Comparison of ENCODE assay signal across 28 cellular contexts in genomic region chr11:34750692-34751405, GRCh38.
DNase-seq lines count a peak whose midpoint lies in the region; ATAC-seq, FAIRE-seq and TF ChIP-seq lines count a peak whose summit lies in the region.
"Had no signal": no experiment of that assay in that cellular context is flagged by ENCODE, and none has a peak within 500 bp of the region (broad histone marks: within the 10 kb centered on the region; RNA-seq: fewer than 3 reads in every experiment).

No MANE protein-coding gene starts in this region.

- peak overlapping the region; percentile 68 for H3K9ac ChIP-seq in adipocyte (ENCODE audit: low read length)
- H3K9ac ChIP-seq: BLaER1 treated with 17β-estradiol and CSF1 and Interleukin-3, amounts not matched to agents 10 nM and 100 nM had no signal

- ATAC-seq in A549 (no peak), mucosa of descending colon (no peak), HG03280 (IDR thresholded peaks at IDR 0.05; ENCODE audit: unreplicated experiment) (no peak), WTC11 (no peak)
- ATAC-seq: activated CD4-positive, CD25-positive, alpha-beta regulatory T cell treated with anti-CD3 and anti-CD28 coated beads, Interleukin-2, amount 50 U/mL, for 24 hours; activated CD8-positive, alpha-beta T cell treated with anti-CD3 and anti-CD28 coated beads for 36 hours; stimulated activated naive B cell treated with anti-CD40 and anti-IgM and Interleukin-4, amounts not matched to agents 10 μg/mL and 1 μg/mL and 100 μg/mL, for 72 hours had no signal

- CTCF ChIA-PET in A549 (lab: Yijun Ruan, JAX): interaction anchor here (0.6 to 1.6 kb wide), 2 partner anchors 39 to 132 kb away, joined by 3 read pairs; no protein-coding TSS in a partner anchor
- CTCF ChIA-PET in WTC11 (lab: Charles Lee): no interaction called here

- H3K27ac ChIP-seq in A549 (peak overlapping the region; percentile 27 to 46; a peak in 4 of 6 replicates), skin epidermis (peak overlapping the region in 11 of 21 experiments; percentile 1 to 73 (median 42))
- H3K27ac ChIP-seq: ascending aorta; BLaER1 treated with 17β-estradiol and CSF1 and Interleukin-3, amounts not matched to agents 10 nM and 100 nM had no signal

- no peak for FAIRE-seq in A549 (lab: Jason Lieb, UNC)
- FAIRE-seq: islet of Langerhans had no signal

- H3K4me3 ChIP-seq in A549 (no peak overlapping the region), adipocyte (ENCODE audit: low read length) (peak overlapping the region; percentile 46), fibroblast of villous mesenchyme (ENCODE audit: low read depth, low read length) (no peak overlapping the region), skin epidermis (no peak overlapping the region), mucosa of descending colon (no peak overlapping the region)
- H3K4me3 ChIP-seq: ascending aorta; BLaER1 treated with 17β-estradiol and CSF1 and Interleukin-3, amounts not matched to agents 10 nM and 100 nM; lung; MG63; sigmoid colon had no signal

- no peaks in the 10 kb centered on the region for H3K36me3 ChIP-seq in adipocyte (ENCODE audit: control insufficient read depth, insufficient read depth, low read length, severe bottlenecking)
- H3K36me3 ChIP-seq in mucosa of descending colon (ENCODE audit: low read depth): no peaks in the 10 kb centered on the region
- H3K36me3 ChIP-seq: ascending aorta; BLaER1 treated with 17β-estradiol and CSF1 and Interleukin-3, amounts not matched to agents 10 nM and 100 nM; MG63; sigmoid colon had no signal

- TF ChIP-seq CTCF in A549 (IDR thresholded peaks at IDR 0.05) (no peak), fibroblast of villous mesenchyme (IDR thresholded peaks at IDR 0.05; ENCODE audit: insufficient read depth, low read depth, low read length) (no peak), mucosa of descending colon (IDR thresholded peaks at IDR 0.05) (no peak), WTC11 (IDR thresholded peaks at IDR 0.05) (no peak)

- 84% methylated on average over 1 of the region's 1 CpG for WGBS in A549 (ENCODE audit: missing lambda C conversion rate)

- H3K9me3 Mint-ChIP-seq in WTC11: no peaks in the 10 kb centered on the region
- H3K9me3 Mint-ChIP-seq in activated T-helper 2 cell treated with anti-CD3 and anti-CD28 coated beads, Interferon-gamma antibody, Interleukin-2, Interleukin-4, amounts not matched to agents 10 μg/mL and 5 μg/mL and 100 μg/mL, durations not matched to agents 14 hours and 24 hours and 36 hours: no peaks in the 10 kb centered on the region
- H3K9me3 Mint-ChIP-seq: activated CD8-positive, alpha-beta T cell treated with anti-CD3 and anti-CD28 coated beads for 36 hours; activated naive CD4-positive, alpha-beta T cell treated with anti-CD3 and anti-CD28 coated beads for 36 hours; activated T-cell treated with anti-CD3 and anti-CD28 coated beads, Interleukin-2, amount 50 U/mL, for 24 hours; IgD-negative memory B cell; naive B cell; stimulated activated naive B cell treated with anti-CD40 and anti-IgM and Interleukin-4, amounts not matched to agents 10 μg/mL and 1 μg/mL and 100 μg/mL, for 72 hours; type B pancreatic cell had no signal

- no peak for TF ChIP-seq POLR2A in A549 (IDR thresholded peaks at IDR 0.05; ENCODE audit: low read length)

- H3K4me1 ChIP-seq in A549: no peaks in the 10 kb centered on the region; the same call in 2 of the 3 replicates
- H3K4me1 ChIP-seq in adipocyte (ENCODE audit: control insufficient read depth, insufficient read depth, low read length): peaks cover 46% of the 10 kb centered on the region
- peaks cover 11% of the 10 kb centered on the region for H3K4me1 ChIP-seq in mucosa of descending colon (ENCODE audit: low read depth)
- H3K4me1 ChIP-seq: ascending aorta; BLaER1 treated with 17β-estradiol and CSF1 and Interleukin-3, amounts not matched to agents 10 nM and 100 nM; sigmoid colon had no signal

- no peak for TF ChIP-seq RAD21 in A549 (conservative IDR thresholded peaks at IDR 0.05 in 1 of 2, IDR thresholded peaks at IDR 0.05 in 1 of 2)

- H3K36me3 Mint-ChIP-seq in WTC11: peaks cover 12% of the 10 kb centered on the region
- H3K36me3 Mint-ChIP-seq in activated T-helper 2 cell treated with anti-CD3 and anti-CD28 coated beads, Interferon-gamma antibody, Interleukin-2, Interleukin-4, amounts not matched to agents 10 μg/mL and 5 μg/mL and 100 μg/mL, durations not matched to agents 14 hours and 24 hours and 36 hours (ENCODE audit: low read depth): no peaks in the 10 kb centered on the region
- H3K36me3 Mint-ChIP-seq: naive B cell; stimulated activated naive B cell treated with anti-CD40 and anti-IgM and Interleukin-4, amounts not matched to agents 10 μg/mL and 1 μg/mL and 100 μg/mL, for 72 hours had no signal

- no peak overlapping the region for H3K27ac Mint-ChIP-seq in WTC11
- H3K27ac Mint-ChIP-seq in activated T-helper 2 cell treated with anti-CD3 and anti-CD28 coated beads, Interferon-gamma antibody, Interleukin-2, Interleukin-4, amounts not matched to agents 10 μg/mL and 5 μg/mL and 100 μg/mL, durations not matched to agents 14 hours and 24 hours and 36 hours: no peak overlapping the region
- H3K27ac Mint-ChIP-seq: activated CD8-positive, alpha-beta T cell treated with anti-CD3 and anti-CD28 coated beads for 36 hours; activated naive CD4-positive, alpha-beta T cell treated with anti-CD3 and anti-CD28 coated beads for 36 hours; activated T-cell treated with anti-CD3 and anti-CD28 coated beads, Interleukin-2, amount 50 U/mL, for 24 hours; naive B cell; stimulated activated naive B cell treated with anti-CD40 and anti-IgM and Interleukin-4, amounts not matched to agents 10 μg/mL and 1 μg/mL and 100 μg/mL, for 72 hours; type B pancreatic cell had no signal

- POLR2A ChIA-PET in A549 (lab: Yijun Ruan, JAX): no interaction called here
- POLR2A ChIA-PET in WTC11 (lab: Charles Lee): no interaction called here

- H3K27me3 Mint-ChIP-seq in WTC11 (ENCODE audit: low read depth): no peaks in the 10 kb centered on the region; the same call in 1 of the 2 replicates
- peaks cover 12% of the 10 kb centered on the region for H3K27me3 Mint-ChIP-seq in activated T-helper 2 cell treated with anti-CD3 and anti-CD28 coated beads, Interferon-gamma antibody, Interleukin-2, Interleukin-4, amounts not matched to agents 10 μg/mL and 5 μg/mL and 100 μg/mL, durations not matched to agents 14 hours and 24 hours and 36 hours (ENCODE audit: low read depth)
- H3K27me3 Mint-ChIP-seq: type B pancreatic cell had no signal

- no peaks in the 10 kb centered on the region for H3K27me3 ChIP-seq in adipocyte (replicated peaks; ENCODE audit: control insufficient read depth, insufficient read depth, low read length)
- H3K27me3 ChIP-seq: ascending aorta; BLaER1 treated with 17β-estradiol and CSF1 and Interleukin-3, amounts not matched to agents 10 nM and 100 nM; MG63; sigmoid colon had no signal

- no peaks in the 10 kb centered on the region for H3K9me3 ChIP-seq in A549
- H3K9me3 ChIP-seq in adipocyte (ENCODE audit: control insufficient read depth, low read length): no peaks in the 10 kb centered on the region
- H3K9me3 ChIP-seq in mucosa of descending colon: no peaks in the 10 kb centered on the region
- H3K9me3 ChIP-seq: ascending aorta; BLaER1 treated with 17β-estradiol and CSF1 and Interleukin-3, amounts not matched to agents 10 nM and 100 nM; MG63 had no signal

- no peak overlapping the region for H3K4me3 Mint-ChIP-seq in WTC11
- no peak overlapping the region for H3K4me3 Mint-ChIP-seq in activated T-helper 2 cell treated with anti-CD3 and anti-CD28 coated beads, Interferon-gamma antibody, Interleukin-2, Interleukin-4, amounts not matched to agents 10 μg/mL and 5 μg/mL and 100 μg/mL, durations not matched to agents 14 hours and 24 hours and 36 hours (ENCODE audit: low read depth)
- H3K4me3 Mint-ChIP-seq: activated CD8-positive, alpha-beta T cell treated with anti-CD3 and anti-CD28 coated beads for 36 hours; activated naive CD4-positive, alpha-beta T cell treated with anti-CD3 and anti-CD28 coated beads for 36 hours; activated T-cell treated with anti-CD3 and anti-CD28 coated beads, Interleukin-2, amount 50 U/mL, for 24 hours; IgD-negative memory B cell; naive B cell; stimulated activated naive B cell treated with anti-CD40 and anti-IgM and Interleukin-4, amounts not matched to agents 10 μg/mL and 1 μg/mL and 100 μg/mL, for 72 hours; type B pancreatic cell had no signal

- H3K4me2 ChIP-seq in A549: peak overlapping the region; percentile 8; the same call in 1 of the 3 replicates
- H3K4me2 ChIP-seq: BLaER1 treated with 17β-estradiol and CSF1 and Interleukin-3, amounts not matched to agents 10 nM and 100 nM had no signal

- no peaks in the 10 kb centered on the region for H3K4me1 Mint-ChIP-seq in WTC11
- no peaks in the 10 kb centered on the region for H3K4me1 Mint-ChIP-seq in activated T-helper 2 cell treated with anti-CD3 and anti-CD28 coated beads, Interferon-gamma antibody, Interleukin-2, Interleukin-4, amounts not matched to agents 10 μg/mL and 5 μg/mL and 100 μg/mL, durations not matched to agents 14 hours and 24 hours and 36 hours (ENCODE audit: low read depth)
- H3K4me1 Mint-ChIP-seq: IgD-negative memory B cell; naive B cell; stimulated activated naive B cell treated with anti-CD40 and anti-IgM and Interleukin-4, amounts not matched to agents 10 μg/mL and 1 μg/mL and 100 μg/mL, for 72 hours had no signal

- TF ChIP-seq EP300 in A549 (IDR thresholded peaks at IDR 0.05): no peak

- DNase-seq in A549 (ENCODE audit: low read depth in 1 of 2, low spot score in 1 of 2) (no peak), adipocyte (ENCODE audit: low read depth) (peak; percentile 38), fibroblast of villous mesenchyme (ENCODE audit: low read depth) (peak; percentile 25), mucosa of descending colon (no peak), WTC11 (ENCODE audit: low spot score) (no peak)
- DNase-seq in activated T-helper 2 cell treated with anti-CD3 and anti-CD28 coated beads, Interferon-gamma antibody, Interleukin-2, Interleukin-4, amounts not matched to agents 10 μg/mL and 5 μg/mL and 100 μg/mL, durations not matched to agents 14 hours and 24 hours and 36 hours (ENCODE audit: low spot score): no peak
- DNase-seq: ACHN; activated CD8-positive, alpha-beta T cell treated with anti-CD3 and anti-CD28 coated beads for 36 hours; activated naive CD4-positive, alpha-beta T cell treated with anti-CD3 and anti-CD28 coated beads for 36 hours; activated T-cell treated with anti-CD3 and anti-CD28 coated beads, Interleukin-2, amount 50 U/mL, for 24 hours; effector memory CD4-positive, alpha-beta T cell; naive B cell; NCI-H1436; NCI-H526; stimulated activated CD4-positive, alpha-beta T cell treated with anti-CD3 and anti-CD28 coated beads, Interleukin-1b, Interleukin-23, amount 100 ng/mL, for 48 hours; stimulated activated naive B cell treated with anti-CD40 and anti-IgM and Interleukin-4, amounts not matched to agents 10 μg/mL and 1 μg/mL and 100 μg/mL, for 72 hours; T-helper 9 cell had no signal

- intact Hi-C loops in mucosa of descending colon (cut with DNase I, micrococcal nuclease): no loop called here
- intact Hi-C loops in activated T-helper 2 cell treated with anti-CD3 and anti-CD28 coated beads, Interferon-gamma antibody, Interleukin-2, Interleukin-4, amounts not matched to agents 10 μg/mL and 5 μg/mL and 100 μg/mL, durations not matched to agents 14 hours and 24 hours and 36 hours (cut with micrococcal nuclease): no loop called here

TF ChIP-seq in A549, 52 proteins besides CTCF, POLR2A, EP300 and RAD21 (continues in another document):
- no peak for TF ChIP-seq HOXB5 (CRISPR knock-in tag; IDR thresholded peaks at IDR 0.05)

TF ChIP-seq in WTC11, 78 proteins besides CTCF, POLR2A, EP300 and RAD21 (continues in another document):
- no peak for TF ChIP-seq ZNF263 (CRISPR knock-in tag; IDR thresholded peaks at IDR 0.05; ENCODE audit: low read depth)

Comparison
In these comparisons a context has a peak if more than half of its experiments do, and no peak if none do; other contexts are left out.
1. DNase-seq: peak in adipocyte (single experiment) and fibroblast of villous mesenchyme (single experiment); none in A549 (0 of 2), mucosa of descending colon (0 of 3), WTC11 (single experiment) and activated T-helper 2 cell treated with anti-CD3 and anti-CD28 coated beads, Interferon-gamma antibody, Interleukin-2, Interleukin-4, amounts not matched to agents 10 μg/mL and 5 μg/mL and 100 μg/mL, durations not matched to agents 14 hours and 24 hours and 36 hours (single experiment).